10 cellular contexts compared by ENCODE assay signal in genomic region chr13:27442071-27442647, GRCh38. TPM values are rescaled to one million over a fixed set of nuclear protein-coding genes. Genes with fewer than 3 reads are reported as not detected.
A peak's percentile ranks its signal among the peaks of the same experiment; 100 is the strongest.
DNase-seq lines count a peak whose midpoint lies in the region; TF ChIP-seq lines count a peak whose summit lies in the region.
"Had no signal": no experiment of that assay in that cellular context is flagged by ENCODE, and none has a peak within 500 bp of the region (broad histone marks: within the 10 kb centered on the region; RNA-seq: fewer than 3 reads in every experiment).

No MANE protein-coding gene starts in this region.

- H3K9me3 Mint-ChIP-seq in Caco-2 (ENCODE audit: unreplicated experiment): no peaks in the 10 kb centered on the region
- no peaks in the 10 kb centered on the region for H3K9me3 Mint-ChIP-seq in activated naive CD8-positive, alpha-beta T cell treated with anti-CD3 and anti-CD28 coated beads for 36 hours
- H3K9me3 Mint-ChIP-seq in nephron progenitor cell: no peaks in the 10 kb centered on the region
- H3K9me3 Mint-ChIP-seq: type B pancreatic cell had no signal

- H3K27me3 Mint-ChIP-seq in Caco-2 (ENCODE audit: insufficient read depth, unreplicated experiment) (no peaks in the 10 kb centered on the region), nephron progenitor cell (ENCODE audit: low read depth, poor library complexity) (no peaks in the 10 kb centered on the region)
- H3K27me3 Mint-ChIP-seq in activated naive CD8-positive, alpha-beta T cell treated with anti-CD3 and anti-CD28 coated beads for 36 hours: no peaks in the 10 kb centered on the region
- H3K27me3 Mint-ChIP-seq: type B pancreatic cell had no signal

- H3K27me3 ChIP-seq in Caco-2 (replicated peaks; ENCODE audit: control insufficient read depth, insufficient read depth, low read length): no peaks in the 10 kb centered on the region

- intact Hi-C loops in Caco-2 (cut with micrococcal nuclease; ENCODE audit: unreplicated experiment): loop anchor here (1.0 to 2.0 kb wide), 2 partner anchors 8 to 17 kb away; partner anchors contain the start of genes GTF3A and MTIF3

- H3K36me3 Mint-ChIP-seq in Caco-2 (ENCODE audit: insufficient read depth, unreplicated experiment): peaks cover 20% of the 10 kb centered on the region
- H3K36me3 Mint-ChIP-seq in activated naive CD8-positive, alpha-beta T cell treated with anti-CD3 and anti-CD28 coated beads for 36 hours: peaks cover 23% of the 10 kb centered on the region
- H3K36me3 Mint-ChIP-seq in nephron progenitor cell (ENCODE audit: low read depth): peaks cover 45% of the 10 kb centered on the region

- POLR2A ChIA-PET in Caco-2 (lab: Charles Lee): interaction anchor here (1.0 to 1.8 kb wide), 3 partner anchors 9 to 179 kb away, joined by 3 to 20 read pairs (median 4); no protein-coding TSS in a partner anchor

- CTCF ChIA-PET in Caco-2 (lab: Charles Lee): interaction anchor here (0.9 to 2.1 kb wide), 8 partner anchors 9 to 384 kb away, joined by 3 to 12 read pairs (median 6); no protein-coding TSS in a partner anchor

- H3K4me3 ChIP-seq in Caco-2 (ENCODE audit: low read depth, low read length): peak overlapping the region; percentile 23

- H3K4me3 Mint-ChIP-seq in Caco-2 (ENCODE audit: unreplicated experiment) (peak overlapping the region; percentile 68), nephron progenitor cell (no peak overlapping the region)
- peak overlapping the region; percentile 40 for H3K4me3 Mint-ChIP-seq in activated naive CD8-positive, alpha-beta T cell treated with anti-CD3 and anti-CD28 coated beads for 36 hours
- H3K4me3 Mint-ChIP-seq: type B pancreatic cell had no signal

- H3K4me1 ChIP-seq in Caco-2: peaks cover 26% of the 10 kb centered on the region

- H3K9me3 ChIP-seq in Caco-2: no peaks in the 10 kb centered on the region

- H3K4me1 Mint-ChIP-seq in Caco-2 (ENCODE audit: low read depth, unreplicated experiment): peaks cover 26% of the 10 kb centered on the region
- peaks cover 48% of the 10 kb centered on the region for H3K4me1 Mint-ChIP-seq in activated naive CD8-positive, alpha-beta T cell treated with anti-CD3 and anti-CD28 coated beads for 36 hours
- H3K4me1 Mint-ChIP-seq in nephron progenitor cell: peaks cover 17% of the 10 kb centered on the region

- H3K27ac Mint-ChIP-seq in Caco-2 (ENCODE audit: unreplicated experiment) (peak overlapping the region; percentile 81), nephron progenitor cell (peak overlapping the region; percentile 39)
- peak overlapping the region; percentile 60 for H3K27ac Mint-ChIP-seq in activated naive CD8-positive, alpha-beta T cell treated with anti-CD3 and anti-CD28 coated beads for 36 hours
- H3K27ac Mint-ChIP-seq: type B pancreatic cell had no signal

- DNase-seq in Caco-2: peak; percentile 73 to 83
- DNase-seq in NCI-H526 (lab: John Stamatoyannopoulos, UW): peak; percentile 95 to 97
- DNase-seq in activated naive CD8-positive, alpha-beta T cell treated with anti-CD3 and anti-CD28 coated beads for 36 hours: peak; percentile 12
- no peak for DNase-seq in nephron progenitor cell
- no peak for DNase-seq in islet precursor cell
- DNase-seq in NCI-H146 (lab: John Stamatoyannopoulos, UW): no peak
- no peak for DNase-seq in NCI-H2029 (lab: John Stamatoyannopoulos, UW)
- no peak for DNase-seq in NCI-H2227 treated with DMSO at 0.1 percent for 48 hours (lab: John Stamatoyannopoulos, UW)
- DNase-seq: mammary epithelial cell had no signal

- TSS peak; percentile 65 for BruUV-seq in Caco-2 (replicated peaks; lab: Mats Ljungman, UMichigan)

- TF ChIP-seq CTCF in Caco-2 (IDR thresholded peaks at IDR 0.05; ENCODE audit: insufficient read depth in 1 of 2, low read depth in 1 of 2, low read length in 1 of 2, severe bottlenecking in 1 of 2, unreplicated experiment in 1 of 2) (no peak), nephron progenitor cell (IDR thresholded peaks at IDR 0.05) (no peak)

- H3K36me3 ChIP-seq in Caco-2 (ENCODE audit: control insufficient read depth, insufficient read depth, low read length): no peaks in the 10 kb centered on the region; the same call in 1 of the 2 replicates

RNA-seq across cellular contexts. Expression of gene MTIF3, which starts 8.2 kb away (rescaled TPM):
- 41.8 and 51.5 TPM in 2 replicates for total RNA-seq in Caco-2 (2022)
- 10 to 100 TPM; 28.7 to 30.4 TPM for total RNA-seq in activated naive CD8-positive, alpha-beta T cell treated with anti-CD3 and anti-CD28 coated beads for 36 hours

RNA-seq across cellular contexts. Expression of gene GTF3A, which starts 17.7 kb away (rescaled TPM):
- 132 and 141 TPM in 2 replicates for total RNA-seq in Caco-2 (2022)
- 100 to 1,000 TPM; 284 to 285 TPM for total RNA-seq in activated naive CD8-positive, alpha-beta T cell treated with anti-CD3 and anti-CD28 coated beads for 36 hours

Comparison
In these comparisons a context has a peak if more than half of its experiments do, and no peak if none do; other contexts are left out.
1. DNase-seq: peak in Caco-2 (2 of 2), NCI-H526 (2 of 2) and activated naive CD8-positive, alpha-beta T cell treated with anti-CD3 and anti-CD28 coated beads for 36 hours (single experiment); none in nephron progenitor cell (single experiment), islet precursor cell (single experiment), NCI-H146 (single experiment), NCI-H2029 (single experiment) and NCI-H2227 treated with DMSO at 0.1 percent for 48 hours (single experiment).
2. Peak in every context shown above with its lines, with median percentiles within 50 percentile points of each other: H3K27ac Mint-ChIP-seq.